ENCODE assay signal across 19 cellular contexts in genomic region chr1:171212607-171213347, GRCh38. TPM values are rescaled to one million over a fixed set of nuclear protein-coding genes. Genes with fewer than 3 reads are reported as not detected.
DNase-seq lines count a peak whose midpoint lies in the region.
"Had no signal": no experiment of that assay in that cellular context is flagged by ENCODE, and none has a peak within 500 bp of the region (broad histone marks: within the 10 kb centered on the region; RNA-seq: fewer than 3 reads in every experiment).

No MANE protein-coding gene starts in this region.

- H3K4me3 ChIP-seq in ectodermal cell (ENCODE audit: insufficient read depth, low read depth, low read length), result no peak overlapping the region

- H3K36me3 ChIP-seq in ectodermal cell (ENCODE audit: control insufficient read depth, insufficient read depth, low read length), result no peaks in the 10 kb centered on the region

- peaks cover 37% of the 10 kb centered on the region for H3K4me1 ChIP-seq in ectodermal cell (ENCODE audit: control insufficient read depth, insufficient read depth, low read length)

- H3K9me3 ChIP-seq in ectodermal cell (ENCODE audit: control insufficient read depth, low read length), result no peaks in the 10 kb centered on the region

- peak; percentile 33 for DNase-seq in KBM-7
- peak; percentile 92 for DNase-seq in NOMO-1 treated with DMSO at 0.1 percent for 48 hours (lab: John Stamatoyannopoulos, UW; ENCODE audit: unreplicated experiment)
- peak; percentile 56 for DNase-seq in pons (ENCODE audit: low spot score)
- DNase-seq in NCI-H226, result no peak
- no peak for DNase-seq in KG1 (lab: John Stamatoyannopoulos, UW)
- no peak for DNase-seq in activated CD4-positive, alpha-beta T cell treated with anti-CD3 and anti-CD28 coated beads, Interleukin-2, amount 50 U/mL, for 1 hour
- DNase-seq: activated CD4-positive, alpha-beta T cell treated with anti-CD3 and anti-CD28 coated beads, Interleukin-2, amount 50 U/mL, for 4 hours; activated naive CD8-positive, alpha-beta T cell treated with anti-CD3 and anti-CD28 coated beads for 36 hours; activated T-cell treated with anti-CD3 and anti-CD28 coated beads, Interleukin-2, amount 50 U/mL, for 4 hours; DMS79 treated with DMSO at 0.1 percent for 48 hours; foreskin keratinocyte; NCI-H2081 treated with DMSO at 0.1 percent for 48 hours; NCI-H774; nephron progenitor cell; retina; SHP77 treated with DMSO at 0.1 percent for 48 hours had no signal

- in situ Hi-C loops in KBM-7 (cut with MboI; ENCODE audit: low pct_unique_long_range_greater_than_20kb, low sequenced_read_pairs), result no loop called here

- 67 to 71% methylated on average over 3 of the region's 3 CpGs for WGBS in ectodermal cell, 2 experiments

- H3K27me3 ChIP-seq in ectodermal cell (ENCODE audit: control insufficient read depth, insufficient read depth, low read length, poor library complexity, severe bottlenecking), result no peaks in the 10 kb centered on the region
- H3K27me3 ChIP-seq: foreskin keratinocyte had no signal

- H3K27ac ChIP-seq in ectodermal cell (ENCODE audit: insufficient read depth, low read depth, low read length, poor library complexity, severe bottlenecking), result peak overlapping the region; percentile 42
- H3K27ac ChIP-seq: C4-2B, foreskin keratinocyte, HL-60 had no signal

RNA-seq across cellular contexts. Expression of gene FMO2, which starts 27.7 kb away (rescaled TPM):
- polyA plus RNA-seq in ectodermal cell (2013, experiment 1 of 4), result 0.22 TPM
- polyA plus RNA-seq in ectodermal cell (2013, experiment 2 of 4), result 0.27 TPM
- 0.27 TPM for polyA plus RNA-seq in ectodermal cell (2013, experiment 3 of 4)
- polyA plus RNA-seq in ectodermal cell (2013, experiment 4 of 4), result 0.45 TPM
- polyA plus RNA-seq: foreskin keratinocyte had no signal

RNA-seq across cellular contexts. Expression of gene FMO1, which starts 35.5 kb away (rescaled TPM):
- polyA plus RNA-seq in ectodermal cell (2013, experiment 1 of 4), result 0.39 TPM
- 0.21 TPM for polyA plus RNA-seq in ectodermal cell (2013, experiment 2 of 4)
- polyA plus RNA-seq in ectodermal cell (2013, experiment 3 of 4), result 0.27 TPM
- polyA plus RNA-seq in ectodermal cell (2013, experiment 4 of 4), result 0.36 TPM
- polyA plus RNA-seq: foreskin keratinocyte had no signal

Comparison
In these comparisons a context has a peak if more than half of its experiments do, and no peak if none do; other contexts are left out.
1. DNase-seq: peak in KBM-7 (single experiment), NOMO-1 treated with DMSO at 0.1 percent for 48 hours (single experiment) and pons (single experiment); none in NCI-H226 (single experiment), KG1 (single experiment) and activated CD4-positive, alpha-beta T cell treated with anti-CD3 and anti-CD28 coated beads, Interleukin-2, amount 50 U/mL, for 1 hour (single experiment).